20 cellular contexts compared by ENCODE assay signal in the genomic region with DNA sequence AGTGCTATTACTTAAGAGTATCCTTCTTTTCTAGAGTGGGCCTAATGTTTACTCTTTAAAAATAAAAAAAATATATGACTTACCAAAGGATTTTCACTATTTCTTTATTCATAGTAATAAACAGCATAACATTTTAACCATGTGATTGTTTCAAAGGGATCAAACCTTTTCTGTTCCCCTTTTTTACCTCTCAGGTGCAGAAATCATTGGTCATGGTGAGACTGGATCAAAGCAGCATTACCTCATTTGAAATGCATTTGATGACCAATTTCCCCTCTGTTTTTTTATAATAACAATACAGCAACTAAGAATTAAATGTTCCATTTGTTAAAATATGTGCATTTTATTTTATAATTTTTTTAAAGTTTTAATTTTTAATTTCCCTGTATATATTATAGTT.
DNase-seq lines count a peak whose midpoint lies in the region; ATAC-seq, FAIRE-seq and TF ChIP-seq lines count a peak whose summit lies in the region.
"Had no signal": no experiment of that assay in that cellular context is flagged by ENCODE, and none has a peak within 500 bp of the region (broad histone marks: within the 10 kb centered on the region; RNA-seq: fewer than 3 reads in every experiment).

No MANE protein-coding gene starts in this region.

- H4K8ac ChIP-seq in IMR-90 (ENCODE audit: low read depth in 2 of 2, low read length in 2 of 2), result no peak overlapping the region

- H3K4me3 ChIP-seq in IMR-90 (ENCODE audit: insufficient read depth, low read depth, low read length) (no peak overlapping the region), epithelial cell of esophagus (ENCODE audit: low read length) (no peak overlapping the region), A673 (ENCODE audit: low read depth, low read length, poor library complexity, severe bottlenecking) (no peak overlapping the region)
- H3K4me3 ChIP-seq: BLaER1, GM23338 had no signal

- H3K4me1 ChIP-seq in IMR-90 (ENCODE audit: control insufficient read depth, insufficient read depth, low read length) (peaks cover 2% of the 10 kb centered on the region; the same call in 1 of the 2 replicates), A673 (ENCODE audit: insufficient read depth, low read length, poor library complexity, severe bottlenecking) (no peaks in the 10 kb centered on the region)
- H3K4me1 ChIP-seq: Caco-2 had no signal

- no peak overlapping the region for H3K4me3 Mint-ChIP-seq in chondrocyte (ENCODE audit: unreplicated experiment)
- H3K4me3 Mint-ChIP-seq: B cell; CD4-positive, CD25-positive, alpha-beta regulatory T cell; CD8-positive, alpha-beta T cell; GM23338; H9 had no signal

- no peaks in the 10 kb centered on the region for H3K9me1 ChIP-seq in IMR-90 (ENCODE audit: insufficient read depth, low read length)

- H3K27ac ChIP-seq in IMR-90 (ENCODE audit: insufficient read depth, low read length) (no peak overlapping the region), A673 (ENCODE audit: low read depth, low read length, poor library complexity, severe bottlenecking) (no peak overlapping the region)
- H3K27ac ChIP-seq: BLaER1, C4-2B had no signal

- POLR2A ChIA-PET in IMR-90 (lab: Charles Lee; ENCODE audit: unreplicated experiment) (no interaction called here), A673 (lab: Charles Lee; ENCODE audit: low non-redundant PET) (no interaction called here)

- H3K9me3 ChIP-seq in IMR-90 (ENCODE audit: control insufficient read depth, insufficient read depth, low read length) (no peaks in the 10 kb centered on the region), A673 (ENCODE audit: low read depth, low read length, poor library complexity, severe bottlenecking) (no peaks in the 10 kb centered on the region)
- H3K9me3 ChIP-seq: BLaER1, Caco-2 had no signal

- no peak overlapping the region for H3K9ac ChIP-seq in IMR-90 (ENCODE audit: low read depth, low read length)
- H3K9ac ChIP-seq: BLaER1 had no signal

- in situ Hi-C loops in IMR-90 (cut with MboI; ENCODE audit: low sequenced_read_pairs), result no loop called here

- BruUV-seq in IMR-90 (replicated peaks; lab: Mats Ljungman, UMichigan) (no TSS peak), A673 (replicated peaks; lab: Mats Ljungman, UMichigan) (no TSS peak)

- no peak overlapping the region for H4K5ac ChIP-seq in IMR-90 (ENCODE audit: low read depth, low read length)

- DNase-seq in GM12891 (ENCODE audit: insufficient read length, low spot score) (no peak), IMR-90 (no peak), epithelial cell of esophagus (ENCODE audit: low read depth) (peak; percentile 22), HuH-7 (ENCODE audit: low spot score) (no peak), chondrocyte (ENCODE audit: low spot score) (no peak), A673 (ENCODE audit: low spot score) (no peak), amniotic stem cell (lab: John Stamatoyannopoulos, UW) (no peak)
- DNase-seq: Caco-2; CD4-positive, CD25-positive, alpha-beta regulatory T cell; CD8-positive, alpha-beta T cell; DMS153; DND-41; GDM1; H9 had no signal

- intact Hi-C loops in IMR-90 (cut with micrococcal nuclease) (no loop called here), A673 (cut with micrococcal nuclease; ENCODE audit: unreplicated experiment) (no loop called here)

- H2BK15ac ChIP-seq in IMR-90 (ENCODE audit: low read depth, low read length), result no peak overlapping the region

- no peak overlapping the region for H2BK5ac ChIP-seq in IMR-90 (ENCODE audit: low read depth, low read length, poor library complexity, severe bottlenecking)

- no peak for TF ChIP-seq POLR2A in GM12891 (IDR thresholded peaks at IDR 0.05; ENCODE audit: low read depth, low read length)
- no peak for TF ChIP-seq POLR2A in IMR-90 (IDR thresholded peaks at IDR 0.05; ENCODE audit: low read depth, low read length)

- no peak overlapping the region for H3K27ac Mint-ChIP-seq in chondrocyte (ENCODE audit: unreplicated experiment)
- H3K27ac Mint-ChIP-seq: B cell; CD4-positive, CD25-positive, alpha-beta regulatory T cell; CD8-positive, alpha-beta T cell; GM23338; H9 had no signal

- TF ChIP-seq RAD21 in IMR-90 (IDR thresholded peaks at IDR 0.05; ENCODE audit: low read length), result no peak

- ATAC-seq in IMR-90 (ENCODE audit: low read depth), result no peak
- ATAC-seq: CD8-positive, alpha-beta T cell; GM23338; HCT116 had no signal

- H3K36me3 ChIP-seq in IMR-90 (ENCODE audit: control insufficient read depth, insufficient read depth, low read length) (no peaks in the 10 kb centered on the region), A673 (ENCODE audit: insufficient read depth, low read length, poor library complexity, severe bottlenecking) (no peaks in the 10 kb centered on the region)
- H3K36me3 ChIP-seq: BLaER1 had no signal

- 0 out of 2 replicates have a peak overlapping the region, but pooled peaks have one; percentile 28 for H2AK5ac ChIP-seq in IMR-90 (ENCODE audit: low read depth, low read length)

- H3K27me3 ChIP-seq in IMR-90 (ENCODE audit: control insufficient read depth, insufficient read depth, low read length), result no peaks in the 10 kb centered on the region
- H3K27me3 ChIP-seq in A673 (replicated peaks; ENCODE audit: insufficient read depth, low read depth, low read length, poor library complexity), result peaks cover 3% of the 10 kb centered on the region
- H3K27me3 ChIP-seq: BLaER1 had no signal

- no peaks in the 10 kb centered on the region for H3K4me1 Mint-ChIP-seq in chondrocyte (ENCODE audit: low read depth)
- H3K4me1 Mint-ChIP-seq: B cell; CD4-positive, CD25-positive, alpha-beta regulatory T cell had no signal

- TF ChIP-seq CTCF in IMR-90 (conservative IDR thresholded peaks at IDR 0.05; ENCODE audit: low read depth, low read length), result no peak
- no peak for TF ChIP-seq CTCF in epithelial cell of esophagus (IDR thresholded peaks at IDR 0.05; ENCODE audit: insufficient read depth, low read depth, low read length, missing control alignments)
- TF ChIP-seq CTCF in chondrocyte (IDR thresholded peaks at IDR 0.05), result no peak
- no peak for TF ChIP-seq CTCF in A673 (conservative IDR thresholded peaks at IDR 0.05; ENCODE audit: low read depth, low read length)

- H2AFZ ChIP-seq in IMR-90 (replicated peaks; ENCODE audit: low read length, poor library complexity), result no peak overlapping the region
- H2AFZ ChIP-seq: GM23338 had no signal

- H3K36me3 Mint-ChIP-seq in chondrocyte (ENCODE audit: low read depth), result no peaks in the 10 kb centered on the region
- H3K36me3 Mint-ChIP-seq: CD4-positive, CD25-positive, alpha-beta regulatory T cell; CD8-positive, alpha-beta T cell had no signal

- no peaks in the 10 kb centered on the region for H3K9me3 Mint-ChIP-seq in chondrocyte (ENCODE audit: low read depth)
- H3K9me3 Mint-ChIP-seq: CD8-positive, alpha-beta T cell; GM23338; H9 had no signal

- CTCF ChIA-PET in IMR-90 (lab: Yijun Ruan, JAX), result no interaction called here
- CTCF ChIA-PET in A673 (lab: Charles Lee), result no interaction called here

- H3K56ac ChIP-seq in IMR-90 (ENCODE audit: extremely low read depth, insufficient read depth, low read length), result no peak overlapping the region

- H3K18ac ChIP-seq in IMR-90 (ENCODE audit: low read depth, low read length), result no peak overlapping the region

- no peak overlapping the region for H2AK9ac ChIP-seq in IMR-90 (replicated peaks; ENCODE audit: low read depth, low read length, poor library complexity)

- H3K27me3 Mint-ChIP-seq in chondrocyte (ENCODE audit: low read depth), result no peaks in the 10 kb centered on the region
- H3K27me3 Mint-ChIP-seq: B cell; CD4-positive, CD25-positive, alpha-beta regulatory T cell had no signal

- no peak overlapping the region for H3K14ac ChIP-seq in IMR-90 (replicated peaks; ENCODE audit: low read depth, low read length)

- H4K20me1 ChIP-seq in IMR-90 (ENCODE audit: insufficient read depth, low read length), result no peaks in the 10 kb centered on the region
- H4K20me1 ChIP-seq: BLaER1 had no signal

- H4K91ac ChIP-seq in IMR-90 (ENCODE audit: insufficient read depth, low read depth, low read length), result no peak overlapping the region

- no peak overlapping the region for H3K4ac ChIP-seq in IMR-90 (ENCODE audit: low read depth, low read length)

- H2BK20ac ChIP-seq in IMR-90 (ENCODE audit: low read depth, low read length), result no peak overlapping the region

- dilution Hi-C loops in IMR-90 (cut with HindIII; ENCODE audit: low sequenced_read_pairs, unreplicated experiment), result no loop called here

- H3K23ac ChIP-seq in IMR-90 (ENCODE audit: low read depth, low read length), result no peak overlapping the region

- no peak overlapping the region for H3K4me2 ChIP-seq in IMR-90 (ENCODE audit: low read depth, low read length)
- H3K4me2 ChIP-seq: BLaER1, GM23338 had no signal

- FAIRE-seq in GM12891 (lab: Jason Lieb, UNC), result no peak
- FAIRE-seq: GM19239 had no signal

- no peaks in the 10 kb centered on the region for H3K79me1 ChIP-seq in IMR-90 (ENCODE audit: low read depth in 1 of 2, low read length in 2 of 2)

- no peak overlapping the region for H2BK120ac ChIP-seq in IMR-90 (ENCODE audit: low read depth, low read length)

TF ChIP-seq in GM12891, 5 proteins besides CTCF, POLR2A, EP300 and RAD21:
- peak; percentile 75 for TF ChIP-seq SPI1 (IDR thresholded peaks at IDR 0.05; ENCODE audit: low read depth, low read length)
- TF ChIP-seq POU2F2 (IDR thresholded peaks at IDR 0.05; ENCODE audit: low read depth, low read length), result no peak

TF ChIP-seq in IMR-90, 13 proteins besides CTCF, POLR2A, EP300 and RAD21 (continues in another document):
- TF ChIP-seq MAFK (IDR thresholded peaks at IDR 0.05; ENCODE audit: low read depth, low read length) (no peak), MXI1 (IDR thresholded peaks at IDR 0.05; ENCODE audit: borderline replicate concordance, low read depth, low read length) (no peak), CEBPB (IDR thresholded peaks at IDR 0.05; ENCODE audit: low read depth, low read length) (no peak), MAZ (IDR thresholded peaks at IDR 0.05; ENCODE audit: borderline replicate concordance, low read depth, low read length) (no peak), SMC3 (IDR thresholded peaks at IDR 0.05; ENCODE audit: low read depth, low read length) (no peak), CHD1 (IDR thresholded peaks at IDR 0.05; ENCODE audit: low read depth, low read length) (no peak), BHLHE40 (IDR thresholded peaks at IDR 0.05; ENCODE audit: low read depth, low read length) (no peak), FOS (IDR thresholded peaks at IDR 0.05; ENCODE audit: low read depth, low read length) (no peak), RFX5 (IDR thresholded peaks at IDR 0.05; ENCODE audit: low read depth, low read length) (no peak), RCOR1 (IDR thresholded peaks at IDR 0.05; ENCODE audit: insufficient replicate concordance, low read length) (no peak)
- TF ChIP-seq, protein P1, sequence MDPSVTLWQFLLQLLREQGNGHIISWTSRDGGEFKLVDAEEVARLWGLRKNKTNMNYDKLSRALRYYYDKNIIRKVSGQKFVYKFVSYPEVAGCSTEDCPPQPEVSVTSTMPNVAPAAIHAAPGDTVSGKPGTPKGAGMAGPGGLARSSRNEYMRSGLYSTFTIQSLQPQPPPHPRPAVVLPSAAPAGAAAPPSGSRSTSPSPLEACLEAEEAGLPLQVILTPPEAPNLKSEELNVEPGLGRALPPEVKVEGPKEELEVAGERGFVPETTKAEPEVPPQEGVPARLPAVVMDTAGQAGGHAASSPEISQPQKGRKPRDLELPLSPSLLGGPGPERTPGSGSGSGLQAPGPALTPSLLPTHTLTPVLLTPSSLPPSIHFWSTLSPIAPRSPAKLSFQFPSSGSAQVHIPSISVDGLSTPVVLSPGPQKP (IDR thresholded peaks at IDR 0.05; ENCODE audit: borderline replicate concordance, low read depth, low read length), result no peak
